26 cellular contexts compared by ENCODE assay signal in genomic region chr12:113779774-113780173, GRCh38.
"Had no signal": no experiment of that assay in that cellular context is flagged by ENCODE, and none has a peak within 500 bp of the region (broad histone marks: within the 10 kb centered on the region; RNA-seq: fewer than 3 reads in every experiment).

No MANE protein-coding gene starts in this region.

- H3K36me3 ChIP-seq: esophagus squamous epithelium, gastrocnemius medialis, heart right ventricle, left lung, lower lobe of right lung had no signal

- FAIRE-seq: colon, endometrium, islet of Langerhans, keratinocyte had no signal

- H3K4me1 ChIP-seq: esophagus squamous epithelium, gastrocnemius medialis, heart right ventricle, left lung, lower lobe of right lung had no signal

- H3K27ac ChIP-seq: coronary artery, dorsolateral prefrontal cortex, epithelial cell of prostate, esophagus squamous epithelium, gastrocnemius medialis, heart right ventricle, left lung, lower lobe of right lung had no signal

- DNase-seq: dermis blood vessel endothelial cell; dorsolateral prefrontal cortex; effector CD4-positive, alpha-beta T cell; effector memory CD4-positive, alpha-beta T cell; erythroblast; esophagus squamous epithelium; foreskin fibroblast; foreskin melanocyte; gastrocnemius medialis; glutamatergic neuron; head of caudate nucleus; heart right ventricle; hippocampal formation; left cardiac atrium; left lung; left ventricle myocardium superior; lower lobe of right lung; mesenchymal stem cell; midbrain had no signal

- H3K9me3 ChIP-seq: esophagus squamous epithelium, gastrocnemius medialis, left lung, lower lobe of right lung had no signal

- ATAC-seq: esophagus mucosa, gastrocnemius medialis, heart right ventricle, left cardiac atrium, left lung, left ventricle myocardium superior, lower lobe of right lung had no signal

- H3K4me3 ChIP-seq: coronary artery, dorsolateral prefrontal cortex, esophagus squamous epithelium, gastrocnemius medialis, heart right ventricle, left lung, lower lobe of right lung had no signal
